In genomic region chr9:133135193-133135745, GRCh38 we compare ENCODE assay signal across 8 cellular contexts. TPM values are rescaled to one million over a fixed set of nuclear protein-coding genes. Genes with fewer than 3 reads are reported as not detected.
DNase-seq lines count a peak whose midpoint lies in the region; ATAC-seq and TF ChIP-seq lines count a peak whose summit lies in the region.

No MANE protein-coding gene starts in this region.

- H3K36me3 Mint-ChIP-seq in chondrocyte (ENCODE audit: low read depth): no peaks in the 10 kb centered on the region

- H3K27ac ChIP-seq in VCaP (peak overlapping the region; percentile 89), stomach smooth muscle (ENCODE audit: low read length) (peak overlapping the region; percentile 93)

- peak overlapping the region; percentile 19 to 55 for H3K9ac ChIP-seq in stomach smooth muscle (ENCODE audit: low read length in 2 of 2)

- no peaks in the 10 kb centered on the region for H3K27me3 ChIP-seq in stomach smooth muscle (ENCODE audit: control insufficient read depth in 1 of 2, insufficient read depth in 2 of 2, low read length in 2 of 2)

- H3K9me3 ChIP-seq in stomach smooth muscle (ENCODE audit: control insufficient read depth in 2 of 2, low read length in 2 of 2): no peaks in the 10 kb centered on the region

- H3K4me1 Mint-ChIP-seq in chondrocyte (ENCODE audit: low read depth): peaks cover 30% of the 10 kb centered on the region

- no peaks in the 10 kb centered on the region for H3K36me3 ChIP-seq in stomach smooth muscle (ENCODE audit: control insufficient read depth in 2 of 2, insufficient read depth in 2 of 2, low read length in 2 of 2)

- no peak overlapping the region for H3K4me3 ChIP-seq in stomach smooth muscle (ENCODE audit: low read length in 2 of 2)

- H3K9me3 Mint-ChIP-seq in chondrocyte (ENCODE audit: low read depth): no peaks in the 10 kb centered on the region

- peaks cover 9% of the 10 kb centered on the region for H3K27me3 Mint-ChIP-seq in chondrocyte (ENCODE audit: low read depth)

- no peak overlapping the region for H3K4me3 Mint-ChIP-seq in chondrocyte (ENCODE audit: unreplicated experiment)

- no peak for ATAC-seq in HG03159 (IDR thresholded peaks at IDR 0.05; ENCODE audit: unreplicated experiment)

- TF ChIP-seq CTCF in VCaP (conservative IDR thresholded peaks at IDR 0.05) (no peak), chondrocyte (IDR thresholded peaks at IDR 0.05) (no peak)

- H3K4me1 ChIP-seq in stomach smooth muscle (ENCODE audit: control insufficient read depth, insufficient read depth, low read length): peaks cover 47% of the 10 kb centered on the region

- no peak overlapping the region for H3K27ac Mint-ChIP-seq in chondrocyte (ENCODE audit: unreplicated experiment)

- DNase-seq in HPDE6-E6E7 (ENCODE audit: extremely low spot score): peak; percentile 95
- DNase-seq in chondrocyte (ENCODE audit: low spot score): peak; percentile 79
- DNase-seq in lung microvascular endothelial cell (ENCODE audit: low read depth in 2 of 2): peak; percentile 83 to 87
- DNase-seq in effector CD8-positive, alpha-beta T cell (lab: John Stamatoyannopoulos, UW): no peak
- no peak for DNase-seq in NCI-H82 treated with DMSO at 0.1 percent for 48 hours (lab: John Stamatoyannopoulos, UW; ENCODE audit: unreplicated experiment)

RNA-seq across cellular contexts. Expression of gene RALGDS, which starts 14.2 kb away (rescaled TPM):
- total RNA-seq in chondrocyte (16.1 to 19.0 TPM (median 17.5 TPM) in 3 replicates), lung microvascular endothelial cell (27.0 and 37.5 TPM in 2 replicates)

RNA-seq across cellular contexts. Expression of gene GBGT1, which starts 28.4 kb away (rescaled TPM):
- total RNA-seq in chondrocyte (2.1 to 8.1 TPM (median 5.8 TPM) in 3 replicates), lung microvascular endothelial cell (19.4 and 27.8 TPM in 2 replicates)

Comparison
In these comparisons a context has a peak if more than half of its experiments do, and no peak if none do; other contexts are left out.
1. DNase-seq: peak in HPDE6-E6E7 (single experiment), chondrocyte (single experiment) and lung microvascular endothelial cell (2 of 2); none in effector CD8-positive, alpha-beta T cell (single experiment) and NCI-H82 treated with DMSO at 0.1 percent for 48 hours (single experiment).